Comparison of ENCODE assay signal across 1 cellular context in the genomic region with DNA sequence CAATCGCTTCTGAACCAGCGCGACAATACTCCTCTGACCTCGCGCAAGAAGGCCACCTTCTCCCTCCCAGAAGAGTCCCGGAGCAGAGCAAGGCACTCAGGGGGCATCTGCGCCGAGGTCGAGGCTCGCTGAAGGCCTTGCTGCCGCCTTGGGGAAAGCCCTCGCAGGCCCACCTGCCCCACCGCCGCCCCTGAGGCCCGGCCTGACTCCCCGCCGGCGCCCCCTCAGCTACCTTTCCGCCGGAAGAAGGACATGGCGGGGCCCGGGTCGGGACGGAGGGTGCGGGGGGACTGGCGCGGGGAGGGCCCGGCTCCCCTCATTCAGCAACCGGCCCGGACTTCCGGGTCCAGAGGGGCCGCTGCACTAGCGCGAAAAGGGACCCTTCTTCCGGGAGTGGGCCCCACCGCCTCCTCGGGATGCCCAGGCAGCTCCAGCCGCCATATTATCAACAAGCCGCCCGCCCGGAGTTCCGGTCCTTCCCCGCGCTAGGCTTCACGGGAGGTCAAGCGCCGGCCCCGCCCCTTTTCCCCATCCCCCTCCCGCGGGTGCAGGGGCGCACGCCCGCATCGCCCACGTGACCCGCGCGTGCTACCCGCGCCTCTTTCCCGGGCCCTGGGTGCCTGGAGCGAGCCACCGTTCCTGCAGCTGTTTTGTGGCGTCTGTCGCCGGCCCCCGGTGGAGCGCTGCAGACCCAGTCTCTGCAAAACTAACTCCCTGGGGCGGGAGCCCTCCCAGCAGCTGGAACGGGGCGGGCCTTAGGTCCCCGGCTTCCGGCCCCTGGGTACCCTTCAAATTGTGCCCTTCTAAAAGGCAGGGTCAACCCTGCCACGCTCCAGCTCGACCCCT.
TF ChIP-seq lines count a peak whose summit lies in the region.

A gene with protein sequence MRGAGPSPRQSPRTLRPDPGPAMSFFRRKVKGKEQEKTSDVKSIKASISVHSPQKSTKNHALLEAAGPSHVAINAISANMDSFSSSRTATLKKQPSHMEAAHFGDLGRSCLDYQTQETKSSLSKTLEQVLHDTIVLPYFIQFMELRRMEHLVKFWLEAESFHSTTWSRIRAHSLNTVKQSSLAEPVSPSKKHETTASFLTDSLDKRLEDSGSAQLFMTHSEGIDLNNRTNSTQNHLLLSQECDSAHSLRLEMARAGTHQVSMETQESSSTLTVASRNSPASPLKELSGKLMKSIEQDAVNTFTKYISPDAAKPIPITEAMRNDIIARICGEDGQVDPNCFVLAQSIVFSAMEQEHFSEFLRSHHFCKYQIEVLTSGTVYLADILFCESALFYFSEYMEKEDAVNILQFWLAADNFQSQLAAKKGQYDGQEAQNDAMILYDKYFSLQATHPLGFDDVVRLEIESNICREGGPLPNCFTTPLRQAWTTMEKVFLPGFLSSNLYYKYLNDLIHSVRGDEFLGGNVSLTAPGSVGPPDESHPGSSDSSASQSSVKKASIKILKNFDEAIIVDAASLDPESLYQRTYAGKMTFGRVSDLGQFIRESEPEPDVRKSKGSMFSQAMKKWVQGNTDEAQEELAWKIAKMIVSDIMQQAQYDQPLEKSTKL (minus strand): TSS at position 469 of the 846 bp plus-strand sequence. CDS start 149 bp downstream, at position 320.

TF ChIP-seq in WTC11, 78 proteins besides CTCF, POLR2A, EP300 and RAD21 (continued from another document and continues in another):
- TF ChIP-seq, protein P1, sequence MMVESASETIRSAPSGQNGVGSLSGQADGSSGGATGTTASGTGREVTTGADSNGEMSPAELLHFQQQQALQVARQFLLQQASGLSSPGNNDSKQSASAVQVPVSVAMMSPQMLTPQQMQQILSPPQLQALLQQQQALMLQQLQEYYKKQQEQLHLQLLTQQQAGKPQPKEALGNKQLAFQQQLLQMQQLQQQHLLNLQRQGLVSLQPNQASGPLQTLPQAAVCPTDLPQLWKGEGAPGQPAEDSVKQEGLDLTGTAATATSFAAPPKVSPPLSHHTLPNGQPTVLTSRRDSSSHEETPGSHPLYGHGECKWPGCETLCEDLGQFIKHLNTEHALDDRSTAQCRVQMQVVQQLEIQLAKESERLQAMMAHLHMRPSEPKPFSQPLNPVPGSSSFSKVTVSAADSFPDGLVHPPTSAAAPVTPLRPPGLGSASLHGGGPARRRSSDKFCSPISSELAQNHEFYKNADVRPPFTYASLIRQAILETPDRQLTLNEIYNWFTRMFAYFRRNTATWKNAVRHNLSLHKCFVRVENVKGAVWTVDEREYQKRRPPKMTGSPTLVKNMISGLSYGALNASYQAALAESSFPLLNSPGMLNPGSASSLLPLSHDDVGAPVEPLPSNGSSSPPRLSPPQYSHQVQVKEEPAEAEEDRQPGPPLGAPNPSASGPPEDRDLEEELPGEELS (CRISPR knock-in tag; IDR thresholded peaks at IDR 0.05) = peak; percentile 94; the same call in 1 of the 2 replicates
- TF ChIP-seq KAT7 (CRISPR knock-in tag; IDR thresholded peaks at IDR 0.05; ENCODE audit: borderline replicate concordance) (peak; percentile 29; the same call in 1 of the 2 replicates), SMAD4 (CRISPR knock-in tag; IDR thresholded peaks at IDR 0.05) (no peak), CREM (CRISPR knock-in tag; IDR thresholded peaks at IDR 0.05) (no peak), IRF2 (CRISPR knock-in tag; IDR thresholded peaks at IDR 0.05; ENCODE audit: borderline replicate concordance, low read depth) (peak; percentile 22; the same call in 1 of the 2 replicates), ZNF263 (CRISPR knock-in tag; IDR thresholded peaks at IDR 0.05; ENCODE audit: low read depth) (peak; percentile 52; the same call in 1 of the 2 replicates), JUN (CRISPR knock-in tag; IDR thresholded peaks at IDR 0.05) (no peak), MYBL2 (CRISPR knock-in tag; IDR thresholded peaks at IDR 0.05) (peak; percentile 95)
- TF ChIP-seq, protein P2, sequence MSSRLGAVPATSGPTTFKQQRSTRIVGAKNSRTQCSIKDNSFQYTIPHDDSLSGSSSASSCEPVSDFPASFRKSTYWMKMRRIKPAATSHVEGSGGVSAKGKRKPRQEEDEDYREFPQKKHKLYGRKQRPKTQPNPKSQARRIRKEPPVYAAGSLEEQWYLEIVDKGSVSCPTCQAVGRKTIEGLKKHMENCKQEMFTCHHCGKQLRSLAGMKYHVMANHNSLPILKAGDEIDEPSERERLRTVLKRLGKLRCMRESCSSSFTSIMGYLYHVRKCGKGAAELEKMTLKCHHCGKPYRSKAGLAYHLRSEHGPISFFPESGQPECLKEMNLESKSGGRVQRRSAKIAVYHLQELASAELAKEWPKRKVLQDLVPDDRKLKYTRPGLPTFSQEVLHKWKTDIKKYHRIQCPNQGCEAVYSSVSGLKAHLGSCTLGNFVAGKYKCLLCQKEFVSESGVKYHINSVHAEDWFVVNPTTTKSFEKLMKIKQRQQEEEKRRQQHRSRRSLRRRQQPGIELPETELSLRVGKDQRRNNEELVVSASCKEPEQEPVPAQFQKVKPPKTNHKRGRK (CRISPR knock-in tag; IDR thresholded peaks at IDR 0.05; ENCODE audit: borderline replicate concordance) = no peak
- TF ChIP-seq, protein P3, sequence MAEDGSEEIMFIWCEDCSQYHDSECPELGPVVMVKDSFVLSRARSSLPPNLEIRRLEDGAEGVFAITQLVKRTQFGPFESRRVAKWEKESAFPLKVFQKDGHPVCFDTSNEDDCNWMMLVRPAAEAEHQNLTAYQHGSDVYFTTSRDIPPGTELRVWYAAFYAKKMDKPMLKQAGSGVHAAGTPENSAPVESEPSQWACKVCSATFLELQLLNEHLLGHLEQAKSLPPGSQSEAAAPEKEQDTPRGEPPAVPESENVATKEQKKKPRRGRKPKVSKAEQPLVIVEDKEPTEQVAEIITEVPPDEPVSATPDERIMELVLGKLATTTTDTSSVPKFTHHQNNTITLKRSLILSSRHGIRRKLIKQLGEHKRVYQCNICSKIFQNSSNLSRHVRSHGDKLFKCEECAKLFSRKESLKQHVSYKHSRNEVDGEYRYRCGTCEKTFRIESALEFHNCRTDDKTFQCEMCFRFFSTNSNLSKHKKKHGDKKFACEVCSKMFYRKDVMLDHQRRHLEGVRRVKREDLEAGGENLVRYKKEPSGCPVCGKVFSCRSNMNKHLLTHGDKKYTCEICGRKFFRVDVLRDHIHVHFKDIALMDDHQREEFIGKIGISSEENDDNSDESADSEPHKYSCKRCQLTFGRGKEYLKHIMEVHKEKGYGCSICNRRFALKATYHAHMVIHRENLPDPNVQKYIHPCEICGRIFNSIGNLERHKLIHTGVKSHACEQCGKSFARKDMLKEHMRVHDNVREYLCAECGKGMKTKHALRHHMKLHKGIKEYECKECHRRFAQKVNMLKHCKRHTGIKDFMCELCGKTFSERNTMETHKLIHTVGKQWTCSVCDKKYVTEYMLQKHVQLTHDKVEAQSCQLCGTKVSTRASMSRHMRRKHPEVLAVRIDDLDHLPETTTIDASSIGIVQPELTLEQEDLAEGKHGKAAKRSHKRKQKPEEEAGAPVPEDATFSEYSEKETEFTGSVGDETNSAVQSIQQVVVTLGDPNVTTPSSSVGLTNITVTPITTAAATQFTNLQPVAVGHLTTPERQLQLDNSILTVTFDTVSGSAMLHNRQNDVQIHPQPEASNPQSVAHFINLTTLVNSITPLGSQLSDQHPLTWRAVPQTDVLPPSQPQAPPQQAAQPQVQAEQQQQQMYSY (CRISPR knock-in tag; IDR thresholded peaks at IDR 0.05) = no peak
- TF ChIP-seq, protein P4, sequence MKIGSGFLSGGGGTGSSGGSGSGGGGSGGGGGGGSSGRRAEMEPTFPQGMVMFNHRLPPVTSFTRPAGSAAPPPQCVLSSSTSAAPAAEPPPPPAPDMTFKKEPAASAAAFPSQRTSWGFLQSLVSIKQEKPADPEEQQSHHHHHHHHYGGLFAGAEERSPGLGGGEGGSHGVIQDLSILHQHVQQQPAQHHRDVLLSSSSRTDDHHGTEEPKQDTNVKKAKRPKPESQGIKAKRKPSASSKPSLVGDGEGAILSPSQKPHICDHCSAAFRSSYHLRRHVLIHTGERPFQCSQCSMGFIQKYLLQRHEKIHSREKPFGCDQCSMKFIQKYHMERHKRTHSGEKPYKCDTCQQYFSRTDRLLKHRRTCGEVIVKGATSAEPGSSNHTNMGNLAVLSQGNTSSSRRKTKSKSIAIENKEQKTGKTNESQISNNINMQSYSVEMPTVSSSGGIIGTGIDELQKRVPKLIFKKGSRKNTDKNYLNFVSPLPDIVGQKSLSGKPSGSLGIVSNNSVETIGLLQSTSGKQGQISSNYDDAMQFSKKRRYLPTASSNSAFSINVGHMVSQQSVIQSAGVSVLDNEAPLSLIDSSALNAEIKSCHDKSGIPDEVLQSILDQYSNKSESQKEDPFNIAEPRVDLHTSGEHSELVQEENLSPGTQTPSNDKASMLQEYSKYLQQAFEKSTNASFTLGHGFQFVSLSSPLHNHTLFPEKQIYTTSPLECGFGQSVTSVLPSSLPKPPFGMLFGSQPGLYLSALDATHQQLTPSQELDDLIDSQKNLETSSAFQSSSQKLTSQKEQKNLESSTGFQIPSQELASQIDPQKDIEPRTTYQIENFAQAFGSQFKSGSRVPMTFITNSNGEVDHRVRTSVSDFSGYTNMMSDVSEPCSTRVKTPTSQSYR (CRISPR knock-in tag; IDR thresholded peaks at IDR 0.05) = peak; percentile 98
- TF ChIP-seq, protein P5, sequence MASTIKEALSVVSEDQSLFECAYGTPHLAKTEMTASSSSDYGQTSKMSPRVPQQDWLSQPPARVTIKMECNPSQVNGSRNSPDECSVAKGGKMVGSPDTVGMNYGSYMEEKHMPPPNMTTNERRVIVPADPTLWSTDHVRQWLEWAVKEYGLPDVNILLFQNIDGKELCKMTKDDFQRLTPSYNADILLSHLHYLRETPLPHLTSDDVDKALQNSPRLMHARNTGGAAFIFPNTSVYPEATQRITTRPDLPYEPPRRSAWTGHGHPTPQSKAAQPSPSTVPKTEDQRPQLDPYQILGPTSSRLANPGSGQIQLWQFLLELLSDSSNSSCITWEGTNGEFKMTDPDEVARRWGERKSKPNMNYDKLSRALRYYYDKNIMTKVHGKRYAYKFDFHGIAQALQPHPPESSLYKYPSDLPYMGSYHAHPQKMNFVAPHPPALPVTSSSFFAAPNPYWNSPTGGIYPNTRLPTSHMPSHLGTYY (CRISPR knock-in tag; IDR thresholded peaks at IDR 0.05) = no peak
- TF ChIP-seq, protein P6, sequence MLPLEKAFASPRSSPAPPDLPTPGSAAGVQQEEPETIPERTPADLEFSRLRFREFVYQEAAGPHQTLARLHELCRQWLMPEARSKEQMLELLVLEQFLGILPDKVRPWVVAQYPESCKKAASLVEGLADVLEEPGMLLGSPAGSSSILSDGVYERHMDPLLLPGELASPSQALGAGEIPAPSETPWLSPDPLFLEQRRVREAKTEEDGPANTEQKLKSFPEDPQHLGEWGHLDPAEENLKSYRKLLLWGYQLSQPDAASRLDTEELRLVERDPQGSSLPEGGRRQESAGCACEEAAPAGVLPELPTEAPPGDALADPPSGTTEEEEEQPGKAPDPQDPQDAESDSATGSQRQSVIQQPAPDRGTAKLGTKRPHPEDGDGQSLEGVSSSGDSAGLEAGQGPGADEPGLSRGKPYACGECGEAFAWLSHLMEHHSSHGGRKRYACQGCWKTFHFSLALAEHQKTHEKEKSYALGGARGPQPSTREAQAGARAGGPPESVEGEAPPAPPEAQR (CRISPR knock-in tag; IDR thresholded peaks at IDR 0.05) = no peak
- TF ChIP-seq, protein P7, sequence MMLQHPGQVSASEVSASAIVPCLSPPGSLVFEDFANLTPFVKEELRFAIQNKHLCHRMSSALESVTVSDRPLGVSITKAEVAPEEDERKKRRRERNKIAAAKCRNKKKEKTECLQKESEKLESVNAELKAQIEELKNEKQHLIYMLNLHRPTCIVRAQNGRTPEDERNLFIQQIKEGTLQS (CRISPR knock-in tag; conservative IDR thresholded peaks at IDR 0.05) = no peak
- TF ChIP-seq, protein P8, sequence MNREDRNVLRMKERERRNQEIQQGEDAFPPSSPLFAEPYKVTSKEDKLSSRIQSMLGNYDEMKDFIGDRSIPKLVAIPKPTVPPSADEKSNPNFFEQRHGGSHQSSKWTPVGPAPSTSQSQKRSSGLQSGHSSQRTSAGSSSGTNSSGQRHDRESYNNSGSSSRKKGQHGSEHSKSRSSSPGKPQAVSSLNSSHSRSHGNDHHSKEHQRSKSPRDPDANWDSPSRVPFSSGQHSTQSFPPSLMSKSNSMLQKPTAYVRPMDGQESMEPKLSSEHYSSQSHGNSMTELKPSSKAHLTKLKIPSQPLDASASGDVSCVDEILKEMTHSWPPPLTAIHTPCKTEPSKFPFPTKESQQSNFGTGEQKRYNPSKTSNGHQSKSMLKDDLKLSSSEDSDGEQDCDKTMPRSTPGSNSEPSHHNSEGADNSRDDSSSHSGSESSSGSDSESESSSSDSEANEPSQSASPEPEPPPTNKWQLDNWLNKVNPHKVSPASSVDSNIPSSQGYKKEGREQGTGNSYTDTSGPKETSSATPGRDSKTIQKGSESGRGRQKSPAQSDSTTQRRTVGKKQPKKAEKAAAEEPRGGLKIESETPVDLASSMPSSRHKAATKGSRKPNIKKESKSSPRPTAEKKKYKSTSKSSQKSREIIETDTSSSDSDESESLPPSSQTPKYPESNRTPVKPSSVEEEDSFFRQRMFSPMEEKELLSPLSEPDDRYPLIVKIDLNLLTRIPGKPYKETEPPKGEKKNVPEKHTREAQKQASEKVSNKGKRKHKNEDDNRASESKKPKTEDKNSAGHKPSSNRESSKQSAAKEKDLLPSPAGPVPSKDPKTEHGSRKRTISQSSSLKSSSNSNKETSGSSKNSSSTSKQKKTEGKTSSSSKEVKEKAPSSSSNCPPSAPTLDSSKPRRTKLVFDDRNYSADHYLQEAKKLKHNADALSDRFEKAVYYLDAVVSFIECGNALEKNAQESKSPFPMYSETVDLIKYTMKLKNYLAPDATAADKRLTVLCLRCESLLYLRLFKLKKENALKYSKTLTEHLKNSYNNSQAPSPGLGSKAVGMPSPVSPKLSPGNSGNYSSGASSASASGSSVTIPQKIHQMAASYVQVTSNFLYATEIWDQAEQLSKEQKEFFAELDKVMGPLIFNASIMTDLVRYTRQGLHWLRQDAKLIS (CRISPR knock-in tag; IDR thresholded peaks at IDR 0.05; ENCODE audit: borderline replicate concordance) = peak; percentile 77; the same call in 1 of the 2 replicates
- TF ChIP-seq, protein P9, sequence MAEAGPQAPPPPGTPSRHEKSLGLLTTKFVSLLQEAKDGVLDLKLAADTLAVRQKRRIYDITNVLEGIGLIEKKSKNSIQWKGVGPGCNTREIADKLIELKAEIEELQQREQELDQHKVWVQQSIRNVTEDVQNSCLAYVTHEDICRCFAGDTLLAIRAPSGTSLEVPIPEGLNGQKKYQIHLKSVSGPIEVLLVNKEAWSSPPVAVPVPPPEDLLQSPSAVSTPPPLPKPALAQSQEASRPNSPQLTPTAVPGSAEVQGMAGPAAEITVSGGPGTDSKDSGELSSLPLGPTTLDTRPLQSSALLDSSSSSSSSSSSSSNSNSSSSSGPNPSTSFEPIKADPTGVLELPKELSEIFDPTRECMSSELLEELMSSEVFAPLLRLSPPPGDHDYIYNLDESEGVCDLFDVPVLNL (CRISPR knock-in tag; IDR thresholded peaks at IDR 0.05; ENCODE audit: borderline replicate concordance, low read depth) = no peak; the same call in 1 of the 2 replicates
- TF ChIP-seq, protein P10, sequence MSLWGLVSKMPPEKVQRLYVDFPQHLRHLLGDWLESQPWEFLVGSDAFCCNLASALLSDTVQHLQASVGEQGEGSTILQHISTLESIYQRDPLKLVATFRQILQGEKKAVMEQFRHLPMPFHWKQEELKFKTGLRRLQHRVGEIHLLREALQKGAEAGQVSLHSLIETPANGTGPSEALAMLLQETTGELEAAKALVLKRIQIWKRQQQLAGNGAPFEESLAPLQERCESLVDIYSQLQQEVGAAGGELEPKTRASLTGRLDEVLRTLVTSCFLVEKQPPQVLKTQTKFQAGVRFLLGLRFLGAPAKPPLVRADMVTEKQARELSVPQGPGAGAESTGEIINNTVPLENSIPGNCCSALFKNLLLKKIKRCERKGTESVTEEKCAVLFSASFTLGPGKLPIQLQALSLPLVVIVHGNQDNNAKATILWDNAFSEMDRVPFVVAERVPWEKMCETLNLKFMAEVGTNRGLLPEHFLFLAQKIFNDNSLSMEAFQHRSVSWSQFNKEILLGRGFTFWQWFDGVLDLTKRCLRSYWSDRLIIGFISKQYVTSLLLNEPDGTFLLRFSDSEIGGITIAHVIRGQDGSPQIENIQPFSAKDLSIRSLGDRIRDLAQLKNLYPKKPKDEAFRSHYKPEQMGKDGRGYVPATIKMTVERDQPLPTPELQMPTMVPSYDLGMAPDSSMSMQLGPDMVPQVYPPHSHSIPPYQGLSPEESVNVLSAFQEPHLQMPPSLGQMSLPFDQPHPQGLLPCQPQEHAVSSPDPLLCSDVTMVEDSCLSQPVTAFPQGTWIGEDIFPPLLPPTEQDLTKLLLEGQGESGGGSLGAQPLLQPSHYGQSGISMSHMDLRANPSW (CRISPR knock-in tag; conservative IDR thresholded peaks at IDR 0.05; ENCODE audit: low read depth) = 0 out of 2 replicates have a peak, but pooled peaks have one; percentile 5
